Comparison of ENCODE assay signal across 12 cellular contexts in genomic region chr4:101987623-101988243, GRCh38.
A peak's percentile ranks its signal among the peaks of the same experiment; 100 is the strongest.
DNase-seq lines count a peak whose midpoint lies in the region; ATAC-seq and TF ChIP-seq lines count a peak whose summit lies in the region.
"Had no signal": no experiment of that assay in that cellular context is flagged by ENCODE, and none has a peak within 500 bp of the region (broad histone marks: within the 10 kb centered on the region; RNA-seq: fewer than 3 reads in every experiment).

No MANE protein-coding gene starts in this region.

- H3K23ac ChIP-seq in trophoblast cell (ENCODE audit: low read length), result no peak overlapping the region

- H3K9me3 ChIP-seq in OCI-LY3 (ENCODE audit: insufficient read depth, low read length) (no peaks in the 10 kb centered on the region), trophoblast cell (ENCODE audit: insufficient read depth, low read depth, low read length) (no peaks in the 10 kb centered on the region)
- H3K9me3 ChIP-seq: vagina had no signal

- H3K14ac ChIP-seq in trophoblast cell (ENCODE audit: low read length), result no peak overlapping the region

- H3K79me2 ChIP-seq in OCI-LY3 (ENCODE audit: low read length) (no peaks in the 10 kb centered on the region), trophoblast cell (ENCODE audit: control insufficient read depth, insufficient read depth, low read length, poor library complexity) (no peaks in the 10 kb centered on the region)

- no peak overlapping the region for H2BK12ac ChIP-seq in trophoblast cell (ENCODE audit: low read length)

- no peaks in the 10 kb centered on the region for H3K79me1 ChIP-seq in trophoblast cell (ENCODE audit: low read length)

- no peak overlapping the region for H4K12ac ChIP-seq in trophoblast cell (ENCODE audit: low read depth, low read length)

- H3K36me3 ChIP-seq in OCI-LY3 (replicated peaks; ENCODE audit: low read depth, low read length) (peaks cover 4% of the 10 kb centered on the region), trophoblast cell (ENCODE audit: control insufficient read depth in 1 of 2, insufficient read depth in 2 of 2, low read length in 2 of 2) (no peaks in the 10 kb centered on the region)
- H3K36me3 ChIP-seq: vagina had no signal

- no peak overlapping the region for H2BK120ac ChIP-seq in trophoblast cell (ENCODE audit: insufficient read depth, low read length, poor library complexity)

- no peak for TF ChIP-seq CTCF in OCI-LY3 (IDR thresholded peaks at IDR 0.05; ENCODE audit: low read depth, low read length)

- H4K20me1 ChIP-seq in OCI-LY3 (ENCODE audit: insufficient read depth, low read length), result no peaks in the 10 kb centered on the region

- peaks cover 5% of the 10 kb centered on the region for H3K27me3 Mint-ChIP-seq in activated CD4-positive, alpha-beta T cell treated with anti-CD3 and anti-CD28 coated beads, Interleukin-2, amount 10 ng/mL, durations not matched to agents 24 days and 14 days

- no peaks in the 10 kb centered on the region for H3K9me3 Mint-ChIP-seq in activated CD4-positive, alpha-beta T cell treated with anti-CD3 and anti-CD28 coated beads, Interleukin-2, amount 10 ng/mL, durations not matched to agents 24 days and 14 days

- DNase-seq in activated CD4-positive, alpha-beta T cell treated with anti-CD3 and anti-CD28 coated beads, Interleukin-2, amount 10 ng/mL, durations not matched to agents 24 days and 14 days, result no peak
- DNase-seq in trophoblast cell (no peak), NOMO-1 (lab: John Stamatoyannopoulos, UW; ENCODE audit: unreplicated experiment in 2 of 2) (no peak), SKM-1 (lab: John Stamatoyannopoulos, UW; ENCODE audit: unreplicated experiment) (no peak)
- DNase-seq: activated effector memory CD4-positive, alpha-beta T cell treated with Interleukin-2 at 50 U/mL for 16 hours; mammary epithelial cell; NCI-H2081 had no signal

- H3K9ac ChIP-seq in OCI-LY3 (ENCODE audit: low read length) (no peak overlapping the region), trophoblast cell (ENCODE audit: low read length) (no peak overlapping the region)

- no peak overlapping the region for H4K8ac ChIP-seq in trophoblast cell (ENCODE audit: low read depth, low read length)

- H3K4me2 ChIP-seq in OCI-LY3 (ENCODE audit: low read length) (peak overlapping the region; percentile 47), trophoblast cell (ENCODE audit: low read length) (no peak overlapping the region)

- H3K4me1 ChIP-seq in OCI-LY3 (ENCODE audit: low read length), result peaks cover 30% of the 10 kb centered on the region
- no peaks in the 10 kb centered on the region for H3K4me1 ChIP-seq in trophoblast cell (ENCODE audit: control insufficient read depth in 1 of 2, insufficient read depth in 2 of 2, low read length in 2 of 2)
- H3K4me1 ChIP-seq: vagina had no signal

- H3K27ac ChIP-seq in OCI-LY3 (ENCODE audit: low read length), result peak overlapping the region; percentile 32
- H3K27ac ChIP-seq in trophoblast cell (ENCODE audit: low read depth, low read length), result no peak overlapping the region
- H3K27ac ChIP-seq: vagina had no signal

- H3K27me3 ChIP-seq in OCI-LY3 (ENCODE audit: low read depth, low read length) (no peaks in the 10 kb centered on the region), trophoblast cell (ENCODE audit: insufficient read depth, low read length) (no peaks in the 10 kb centered on the region)
- H3K27me3 ChIP-seq: vagina had no signal

- intact Hi-C loops in activated CD4-positive, alpha-beta T cell treated with anti-CD3 and anti-CD28 coated beads, Interleukin-2, amount 10 ng/mL, durations not matched to agents 24 days and 14 days (cut with micrococcal nuclease), result no loop called here

- H3K36me3 Mint-ChIP-seq in activated CD4-positive, alpha-beta T cell treated with anti-CD3 and anti-CD28 coated beads, Interleukin-2, amount 10 ng/mL, durations not matched to agents 24 days and 14 days (ENCODE audit: low read depth), result no peaks in the 10 kb centered on the region

- no peak overlapping the region for H2AK5ac ChIP-seq in trophoblast cell (ENCODE audit: low read length)

- no peak overlapping the region for H3K4ac ChIP-seq in trophoblast cell (ENCODE audit: low read depth, low read length)

- H3K4me3 Mint-ChIP-seq in activated CD4-positive, alpha-beta T cell treated with anti-CD3 and anti-CD28 coated beads, Interleukin-2, amount 10 ng/mL, durations not matched to agents 24 days and 14 days, result no peak overlapping the region

- WGBS in trophoblast cell (ENCODE audit: extremely low coverage, insufficient coverage, insufficient read length), result no CpG with 5 or more reads among the region's 5 CpGs

- no peaks in the 10 kb centered on the region for H3K4me1 Mint-ChIP-seq in activated CD4-positive, alpha-beta T cell treated with anti-CD3 and anti-CD28 coated beads, Interleukin-2, amount 10 ng/mL, durations not matched to agents 24 days and 14 days

- H4K91ac ChIP-seq in trophoblast cell (ENCODE audit: low read depth, low read length), result no peak overlapping the region

- ATAC-seq in GM18505 (IDR thresholded peaks at IDR 0.05; ENCODE audit: unreplicated experiment) (peak; percentile 91), GM21390 (IDR thresholded peaks at IDR 0.05; ENCODE audit: unreplicated experiment) (peak; percentile 96), HG03039 (IDR thresholded peaks at IDR 0.05; ENCODE audit: unreplicated experiment) (peak; percentile 83)

- H3K18ac ChIP-seq in trophoblast cell (ENCODE audit: low read length), result no peak overlapping the region

- no peak for TF ChIP-seq POLR2A in GM18505 (IDR thresholded peaks at IDR 0.05; ENCODE audit: borderline replicate concordance, extremely low read depth, insufficient read depth, insufficient read length)

- no peak overlapping the region for H2BK5ac ChIP-seq in trophoblast cell (ENCODE audit: low read depth, low read length, poor library complexity)

- H3K4me3 ChIP-seq in OCI-LY3 (ENCODE audit: low read length), result no peak overlapping the region
- no peak overlapping the region for H3K4me3 ChIP-seq in trophoblast cell (ENCODE audit: low read depth, low read length)
- H3K4me3 ChIP-seq: vagina had no signal

- no peak overlapping the region for H3K27ac Mint-ChIP-seq in activated CD4-positive, alpha-beta T cell treated with anti-CD3 and anti-CD28 coated beads, Interleukin-2, amount 10 ng/mL, durations not matched to agents 24 days and 14 days

- H2AFZ ChIP-seq in OCI-LY3 (ENCODE audit: low read depth, low read length) (no peak overlapping the region; the same call in 1 of the 2 replicates), trophoblast cell (ENCODE audit: insufficient read depth, low read length, poor library complexity) (no peak overlapping the region)
